ENCODE assay signal across 12 cellular contexts in genomic region chr6:47044418-47044817, GRCh38. TPM values are rescaled to one million over a fixed set of nuclear protein-coding genes. Genes with fewer than 3 reads are reported as not detected.
DNase-seq lines count a peak whose midpoint lies in the region; ATAC-seq, FAIRE-seq and TF ChIP-seq lines count a peak whose summit lies in the region.
"Had no signal": no experiment of that assay in that cellular context is flagged by ENCODE, and none has a peak within 500 bp of the region (broad histone marks: within the 10 kb centered on the region; RNA-seq: fewer than 3 reads in every experiment).

No MANE protein-coding gene starts in this region.

- no peak for TF ChIP-seq CTCF in C4-2B (conservative IDR thresholded peaks at IDR 0.05)
- TF ChIP-seq CTCF in astrocyte of the cerebellum (IDR thresholded peaks at IDR 0.05; ENCODE audit: low read depth, low read length, missing control alignments) = no peak
- TF ChIP-seq CTCF in CD8-positive, alpha-beta T cell (IDR thresholded peaks at IDR 0.05) = no peak
- no peak for TF ChIP-seq CTCF in lower leg skin (IDR thresholded peaks at IDR 0.05)

- intact Hi-C loops in CD8-positive, alpha-beta T cell (cut with DNase I, micrococcal nuclease) = loop anchor here (10.0 kb wide), 2 partner anchors 1110 to 1120 kb away; no protein-coding TSS in a partner anchor
- intact Hi-C loops in lower leg skin (cut with DNase I; ENCODE audit: low total_unique reads) = loop anchor here (10.0 kb wide), 1 partner anchor 200 kb away; no protein-coding TSS in a partner anchor

- no peaks in the 10 kb centered on the region for H3K4me1 ChIP-seq in CD8-positive, alpha-beta T cell (ENCODE audit: insufficient read depth, low read length)
- H3K4me1 ChIP-seq: ascending aorta, vagina had no signal

- no peaks in the 10 kb centered on the region for H3K36me3 ChIP-seq in CD8-positive, alpha-beta T cell (ENCODE audit: insufficient read depth, low read length)
- H3K36me3 ChIP-seq: ascending aorta, vagina had no signal

- no peak overlapping the region for H3K4me3 Mint-ChIP-seq in CD8-positive, alpha-beta T cell
- H3K4me3 Mint-ChIP-seq in naive thymus-derived CD8-positive, alpha-beta T cell = no peak overlapping the region
- H3K4me3 Mint-ChIP-seq: nephron progenitor cell had no signal

- CTCF ChIA-PET in CD8-positive, alpha-beta T cell (lab: Charles Lee) = interaction anchor here (0.9 kb wide), 1 partner anchor 13 kb away, joined by 3 read pairs; no protein-coding TSS in a partner anchor

- no peak overlapping the region for H3K27ac Mint-ChIP-seq in CD8-positive, alpha-beta T cell
- no peak overlapping the region for H3K27ac Mint-ChIP-seq in naive thymus-derived CD8-positive, alpha-beta T cell
- H3K27ac Mint-ChIP-seq: nephron progenitor cell had no signal

- H3K9me3 Mint-ChIP-seq in CD8-positive, alpha-beta T cell = no peaks in the 10 kb centered on the region
- no peaks in the 10 kb centered on the region for H3K9me3 Mint-ChIP-seq in naive thymus-derived CD8-positive, alpha-beta T cell
- H3K9me3 Mint-ChIP-seq: nephron progenitor cell had no signal

- H3K27me3 ChIP-seq in CD8-positive, alpha-beta T cell (ENCODE audit: insufficient read depth, low read length) = no peaks in the 10 kb centered on the region
- H3K27me3 ChIP-seq: ascending aorta, vagina had no signal

- peaks cover 3% of the 10 kb centered on the region for H3K4me1 Mint-ChIP-seq in CD8-positive, alpha-beta T cell (ENCODE audit: low read depth)
- peaks cover 2 to 7% (median 2%) of the 10 kb centered on the region in 4 donors for H3K4me1 Mint-ChIP-seq in naive thymus-derived CD8-positive, alpha-beta T cell

- POLR2A ChIA-PET in CD8-positive, alpha-beta T cell (lab: Charles Lee) = no interaction called here
- POLR2A ChIA-PET in naive thymus-derived CD8-positive, alpha-beta T cell (lab: Charles Lee) = no interaction called here

- in situ Hi-C loops in astrocyte of the cerebellum (cut with HindIII; ENCODE audit: low sequenced_read_pairs) = no loop called here

- 30 to 36% methylated on average over 5 of the region's 5 CpGs for WGBS in lower leg skin, 2 donors

- ATAC-seq in CD8-positive, alpha-beta T cell = no peak
- no peak for ATAC-seq in naive thymus-derived CD8-positive, alpha-beta T cell

- peak overlapping the region; percentile 55; the same call in 1 of the 2 replicates for H3K27ac ChIP-seq in C4-2B
- no peak overlapping the region for H3K27ac ChIP-seq in CD8-positive, alpha-beta T cell (ENCODE audit: low read depth, low read length)
- H3K27ac ChIP-seq: ascending aorta, vagina had no signal

- peaks cover 7% of the 10 kb centered on the region for H3K27me3 Mint-ChIP-seq in CD8-positive, alpha-beta T cell (ENCODE audit: low read depth)
- H3K27me3 Mint-ChIP-seq in naive thymus-derived CD8-positive, alpha-beta T cell = peaks cover 2 to 21% (median 10%) of the 10 kb centered on the region in 5 donors

- FAIRE-seq in HTR-8/SVneo (lab: Jason Lieb, UNC) = peak; percentile 13

- DNase-seq in HTR-8/SVneo (ENCODE audit: insufficient read length, low spot score) (no peak), astrocyte of the cerebellum (ENCODE audit: low read depth) (peak; percentile 29), kidney tubule cell (ENCODE audit: low spot score) (peak; percentile 95), lower leg skin (ENCODE audit: low spot score in 2 of 2) (no peak)
- DNase-seq in CD8-positive, alpha-beta T cell = no peak
- no peak for DNase-seq in naive thymus-derived CD8-positive, alpha-beta T cell
- DNase-seq in activated naive CD4-positive, alpha-beta T cell treated with Interleukin-2 at 50 U/mL for 16 hours = no peak
- DNase-seq: NCI-H1694 treated with DMSO at 0.1 percent for 48 hours, nephron progenitor cell had no signal

- TF ChIP-seq POLR2A in lower leg skin (IDR thresholded peaks at IDR 0.05) = no peak

- H3K36me3 Mint-ChIP-seq in CD8-positive, alpha-beta T cell = no peaks in the 10 kb centered on the region
- H3K36me3 Mint-ChIP-seq in naive thymus-derived CD8-positive, alpha-beta T cell = no peaks in the 10 kb centered on the region

- H3K4me3 ChIP-seq in astrocyte of the cerebellum (ENCODE audit: low read depth, low read length) = no peak overlapping the region
- H3K4me3 ChIP-seq in CD8-positive, alpha-beta T cell (ENCODE audit: low read depth, low read length) = no peak overlapping the region
- no peak overlapping the region for H3K4me3 ChIP-seq in lower leg skin (ENCODE audit: low read depth, poor library complexity, severe bottlenecking)
- H3K4me3 ChIP-seq: ascending aorta, vagina had no signal

- no peaks in the 10 kb centered on the region for H3K9me3 ChIP-seq in CD8-positive, alpha-beta T cell (ENCODE audit: low read length)
- H3K9me3 ChIP-seq: ascending aorta, vagina had no signal

RNA-seq across cellular contexts. Expression of gene ADGRF1, which starts 2.3 kb away (rescaled TPM):
- not detected for total RNA-seq in CD8-positive, alpha-beta T cell
- 1 to 10 TPM in 1 of 4 donors, under 1 TPM in 2, not detected in 1; 0.13 to 1.0 (median 0.17) TPM for total RNA-seq in lower leg skin
- total RNA-seq in naive thymus-derived CD8-positive, alpha-beta T cell = not detected
- polyA plus RNA-seq in naive thymus-derived CD8-positive, alpha-beta T cell = not detected
- total RNA-seq: ascending aorta had no signal

Comparison
In these comparisons a context has a peak if more than half of its experiments do, and no peak if none do; other contexts are left out.
1. DNase-seq: peak in astrocyte of the cerebellum (single experiment) and kidney tubule cell (single experiment); none in HTR-8/SVneo (single experiment), CD8-positive, alpha-beta T cell (0 of 7), lower leg skin (0 of 2), naive thymus-derived CD8-positive, alpha-beta T cell (0 of 10) and activated naive CD4-positive, alpha-beta T cell treated with Interleukin-2 at 50 U/mL for 16 hours (single experiment).